1 cellular context compared by ENCODE assay signal in genomic region chr16:19135896-19136438, GRCh38.
TF ChIP-seq lines count a peak whose summit lies in the region.

No MANE protein-coding gene starts in this region.

TF ChIP-seq in HepG2, 621 proteins besides CTCF, POLR2A, EP300 and RAD21 (continued from another document and continues in another):
- TF ChIP-seq NFE2L1 (CRISPR knock-in tag; IDR thresholded peaks at IDR 0.05; ENCODE audit: borderline replicate concordance) (0 out of 2 replicates have a peak, but pooled peaks have one; percentile 51), XBP1 (CRISPR knock-in tag; IDR thresholded peaks at IDR 0.05) (no peak), ATF3 (CRISPR knock-in tag; IDR thresholded peaks at IDR 0.05) (no peak), REXO4 (CRISPR knock-in tag; IDR thresholded peaks at IDR 0.05; ENCODE audit: borderline replicate concordance) (no peak), ZNF496 (CRISPR knock-in tag; IDR thresholded peaks at IDR 0.05; ENCODE audit: insufficient replicate concordance) (no peak), FOXO1 (CRISPR knock-in tag; IDR thresholded peaks at IDR 0.05) (no peak), ZNF281 (CRISPR knock-in tag; IDR thresholded peaks at IDR 0.05; ENCODE audit: borderline replicate concordance) (no peak), PAWR (CRISPR knock-in tag; IDR thresholded peaks at IDR 0.05; ENCODE audit: borderline replicate concordance) (no peak), FOXC1 (CRISPR knock-in tag; IDR thresholded peaks at IDR 0.05; ENCODE audit: borderline replicate concordance) (no peak), ISX (CRISPR knock-in tag; conservative IDR thresholded peaks at IDR 0.05) (no peak), ZNF264 (CRISPR knock-in tag; IDR thresholded peaks at IDR 0.05) (no peak), ZBTB37 (CRISPR knock-in tag; IDR thresholded peaks at IDR 0.05) (no peak), MAF1 (CRISPR knock-in tag; IDR thresholded peaks at IDR 0.05; ENCODE audit: borderline replicate concordance) (no peak), HNRNPH1 (optimal IDR thresholded peaks at IDR 0.05; ENCODE audit: low read depth, low read length) (no peak), ZNF557 (CRISPR knock-in tag; IDR thresholded peaks at IDR 0.05) (no peak), KAT2B (IDR thresholded peaks at IDR 0.05; ENCODE audit: borderline replicate concordance, low read depth, low read length) (no peak), SOX13 (IDR thresholded peaks at IDR 0.05) (no peak), SOX13 (CRISPR knock-in tag; conservative IDR thresholded peaks at IDR 0.05 in 1 of 2, IDR thresholded peaks at IDR 0.05 in 1 of 2) (no peak), HNRNPL (IDR thresholded peaks at IDR 0.05; ENCODE audit: low read depth, low read length) (no peak), ZNF234 (CRISPR knock-in tag; conservative IDR thresholded peaks at IDR 0.05) (no peak), MLLT10 (CRISPR knock-in tag; IDR thresholded peaks at IDR 0.05) (no peak), POLR2G (IDR thresholded peaks at IDR 0.05; ENCODE audit: low read depth, low read length) (no peak), ZNF746 (CRISPR knock-in tag; IDR thresholded peaks at IDR 0.05) (0 out of 2 replicates have a peak, but pooled peaks have one; percentile 27), PRMT3 (CRISPR knock-in tag; IDR thresholded peaks at IDR 0.05; ENCODE audit: borderline replicate concordance, low read depth) (no peak), CBX1 (IDR thresholded peaks at IDR 0.05; ENCODE audit: low read depth) (no peak), MBD4 (IDR thresholded peaks at IDR 0.05; ENCODE audit: borderline replicate concordance, low read length) (no peak), SPEN (CRISPR knock-in tag; IDR thresholded peaks at IDR 0.05; ENCODE audit: low read depth) (no peak), NBN (conservative IDR thresholded peaks at IDR 0.05) (no peak), SNAI1 (CRISPR knock-in tag; IDR thresholded peaks at IDR 0.05; ENCODE audit: borderline replicate concordance) (no peak), FOSL2 (CRISPR knock-in tag; IDR thresholded peaks at IDR 0.05) (peak; percentile 61), HNRNPUL1 (IDR thresholded peaks at IDR 0.05; ENCODE audit: low read depth, low read length) (no peak), HMGXB3 (CRISPR knock-in tag; IDR thresholded peaks at IDR 0.05; ENCODE audit: borderline replicate concordance) (no peak), AKNA (CRISPR knock-in tag; IDR thresholded peaks at IDR 0.05; ENCODE audit: borderline replicate concordance) (no peak), ZNF740 (CRISPR knock-in tag; IDR thresholded peaks at IDR 0.05) (no peak), FOSL1 (CRISPR knock-in tag; IDR thresholded peaks at IDR 0.05; ENCODE audit: borderline replicate concordance) (no peak), FOXP1 (IDR thresholded peaks at IDR 0.05) (no peak), FOXP1 (CRISPR knock-in tag; IDR thresholded peaks at IDR 0.05) (no peak), HBP1 (CRISPR knock-in tag; IDR thresholded peaks at IDR 0.05; ENCODE audit: low read depth) (no peak)
- TF ChIP-seq, protein P1, sequence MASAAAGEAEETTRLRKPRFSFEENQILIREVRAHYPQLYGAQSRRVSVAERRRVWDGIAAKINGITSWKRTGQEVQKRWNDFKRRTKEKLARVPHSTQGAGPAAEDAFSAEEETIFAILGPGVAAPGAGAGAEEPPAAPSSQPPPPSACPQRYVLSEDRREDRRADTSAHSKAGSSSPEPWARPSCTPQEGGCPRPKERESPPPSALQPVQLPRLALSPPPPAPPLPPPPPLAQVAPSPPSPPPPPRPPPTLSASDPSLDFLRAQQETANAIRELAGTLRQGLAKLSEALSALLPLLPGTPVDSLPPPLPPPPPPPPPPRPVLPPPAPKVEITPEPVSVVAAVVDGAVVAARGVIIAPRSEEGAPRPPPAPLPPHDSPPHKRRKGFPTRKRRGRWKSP (CRISPR knock-in tag; IDR thresholded peaks at IDR 0.05) = no peak
- TF ChIP-seq, protein P2, sequence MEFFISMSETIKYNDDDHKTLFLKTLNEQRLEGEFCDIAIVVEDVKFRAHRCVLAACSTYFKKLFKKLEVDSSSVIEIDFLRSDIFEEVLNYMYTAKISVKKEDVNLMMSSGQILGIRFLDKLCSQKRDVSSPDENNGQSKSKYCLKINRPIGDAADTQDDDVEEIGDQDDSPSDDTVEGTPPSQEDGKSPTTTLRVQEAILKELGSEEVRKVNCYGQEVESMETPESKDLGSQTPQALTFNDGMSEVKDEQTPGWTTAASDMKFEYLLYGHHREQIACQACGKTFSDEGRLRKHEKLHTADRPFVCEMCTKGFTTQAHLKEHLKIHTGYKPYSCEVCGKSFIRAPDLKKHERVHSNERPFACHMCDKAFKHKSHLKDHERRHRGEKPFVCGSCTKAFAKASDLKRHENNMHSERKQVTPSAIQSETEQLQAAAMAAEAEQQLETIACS (CRISPR knock-in tag; IDR thresholded peaks at IDR 0.05) = no peak
- TF ChIP-seq, protein P3, sequence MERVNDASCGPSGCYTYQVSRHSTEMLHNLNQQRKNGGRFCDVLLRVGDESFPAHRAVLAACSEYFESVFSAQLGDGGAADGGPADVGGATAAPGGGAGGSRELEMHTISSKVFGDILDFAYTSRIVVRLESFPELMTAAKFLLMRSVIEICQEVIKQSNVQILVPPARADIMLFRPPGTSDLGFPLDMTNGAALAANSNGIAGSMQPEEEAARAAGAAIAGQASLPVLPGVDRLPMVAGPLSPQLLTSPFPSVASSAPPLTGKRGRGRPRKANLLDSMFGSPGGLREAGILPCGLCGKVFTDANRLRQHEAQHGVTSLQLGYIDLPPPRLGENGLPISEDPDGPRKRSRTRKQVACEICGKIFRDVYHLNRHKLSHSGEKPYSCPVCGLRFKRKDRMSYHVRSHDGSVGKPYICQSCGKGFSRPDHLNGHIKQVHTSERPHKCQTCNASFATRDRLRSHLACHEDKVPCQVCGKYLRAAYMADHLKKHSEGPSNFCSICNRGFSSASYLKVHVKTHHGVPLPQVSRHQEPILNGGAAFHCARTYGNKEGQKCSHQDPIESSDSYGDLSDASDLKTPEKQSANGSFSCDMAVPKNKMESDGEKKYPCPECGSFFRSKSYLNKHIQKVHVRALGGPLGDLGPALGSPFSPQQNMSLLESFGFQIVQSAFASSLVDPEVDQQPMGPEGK (CRISPR knock-in tag; IDR thresholded peaks at IDR 0.05) = peak; percentile 68; the same call in 1 of the 2 replicates
- TF ChIP-seq, protein P4, sequence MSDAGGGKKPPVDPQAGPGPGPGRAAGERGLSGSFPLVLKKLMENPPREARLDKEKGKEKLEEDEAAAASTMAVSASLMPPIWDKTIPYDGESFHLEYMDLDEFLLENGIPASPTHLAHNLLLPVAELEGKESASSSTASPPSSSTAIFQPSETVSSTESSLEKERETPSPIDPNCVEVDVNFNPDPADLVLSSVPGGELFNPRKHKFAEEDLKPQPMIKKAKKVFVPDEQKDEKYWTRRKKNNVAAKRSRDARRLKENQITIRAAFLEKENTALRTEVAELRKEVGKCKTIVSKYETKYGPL (CRISPR knock-in tag; IDR thresholded peaks at IDR 0.05) = no peak
